8 cellular contexts compared by ENCODE assay signal in genomic region chr2:54680397-54681032, GRCh38. TPM values are rescaled to one million over a fixed set of nuclear protein-coding genes. Genes with fewer than 3 reads are reported as not detected.
DNase-seq lines count a peak whose midpoint lies in the region; ATAC-seq and TF ChIP-seq lines count a peak whose summit lies in the region.

No MANE protein-coding gene starts in this region.

- POLR2A ChIA-PET in PC-3 (lab: Charles Lee; ENCODE audit: unreplicated experiment): no interaction called here

- no peaks in the 10 kb centered on the region for H3K27me3 ChIP-seq in PC-3 (ENCODE audit: low read length)
- no peaks in the 10 kb centered on the region for H3K27me3 ChIP-seq in tibial artery

- no peaks in the 10 kb centered on the region for H3K79me2 ChIP-seq in PC-3 (ENCODE audit: low read length)

- CTCF ChIA-PET in PC-3 (lab: Charles Lee): interaction anchor here (1.1 kb wide), 1 partner anchor 15 kb away, joined by 6 read pairs; no protein-coding TSS in a partner anchor

- no peaks in the 10 kb centered on the region for H3F3A ChIP-seq in PC-3 (ENCODE audit: low read length, unreplicated experiment)

- no peaks in the 10 kb centered on the region for H3K36me3 ChIP-seq in PC-3 (ENCODE audit: low read depth, low read length)
- no peaks in the 10 kb centered on the region for H3K36me3 ChIP-seq in tibial artery

- no TSS peak for BruUV-seq in PC-3 (replicated peaks; lab: Mats Ljungman, UMichigan)

- H3K9me3 ChIP-seq in PC-3 (ENCODE audit: low read length) (no peaks in the 10 kb centered on the region), tibial artery (no peaks in the 10 kb centered on the region)

- H3K9me2 ChIP-seq in PC-3 (replicated peaks; ENCODE audit: low read length): no peaks in the 10 kb centered on the region

- H3K9ac ChIP-seq in PC-3 (ENCODE audit: low read length): no peak overlapping the region

- H3K4me2 ChIP-seq in PC-3 (ENCODE audit: low read length): peak overlapping the region; percentile 44

- H3K27ac ChIP-seq in PC-3 (ENCODE audit: low read length) (no peak overlapping the region), tibial artery (no peak overlapping the region)

- 0 out of 2 replicates have a peak overlapping the region, but pooled peaks have one; percentile 25 for H2AFZ ChIP-seq in PC-3 (ENCODE audit: low read length)

- peak; percentile 78 for ATAC-seq in GM18909 (IDR thresholded peaks at IDR 0.05; ENCODE audit: poor library complexity, unreplicated experiment)
- ATAC-seq in HG02623 (IDR thresholded peaks at IDR 0.05; ENCODE audit: unreplicated experiment): peak; percentile 73
- ATAC-seq in PC-3: peak; percentile 42
- no peak for ATAC-seq in omental fat pad (ENCODE audit: low FRiP score)

- TF ChIP-seq CTCF in PC-3 (conservative IDR thresholded peaks at IDR 0.05; ENCODE audit: low read depth, low read length) (no peak), omental fat pad (IDR thresholded peaks at IDR 0.05) (no peak), tibial artery (IDR thresholded peaks at IDR 0.05) (no peak)

- intact Hi-C loops in PC-3 (cut with micrococcal nuclease): no loop called here
- intact Hi-C loops in tibial artery (cut with DNase I; ENCODE audit: low total_unique reads): no loop called here

- DNase-seq in PC-3: peak; percentile 46
- peak; percentile 67 for DNase-seq in kidney tubule cell (ENCODE audit: low spot score)
- DNase-seq in omental fat pad (ENCODE audit: low spot score): no peak
- DNase-seq in amniotic stem cell (lab: John Stamatoyannopoulos, UW): no peak
- DNase-seq in middle frontal gyrus (ENCODE audit: extremely low spot score, low spot score): no peak
- no peak for DNase-seq in tibial artery

- no peaks in the 10 kb centered on the region for H4K20me1 ChIP-seq in PC-3 (ENCODE audit: low read length)

- H3K4me3 ChIP-seq in PC-3 (ENCODE audit: low read length) (peak overlapping the region; percentile 19; the same call in 1 of the 2 replicates), tibial artery (no peak overlapping the region)

- peaks cover 7% of the 10 kb centered on the region; the same call in 1 of the 2 replicates for H3K4me1 ChIP-seq in PC-3 (ENCODE audit: insufficient read depth, low read length)
- no peaks in the 10 kb centered on the region for H3K4me1 ChIP-seq in tibial artery

RNA-seq across cellular contexts. Expression of gene EML6, which starts 42.9 kb away (rescaled TPM):
- 5.3 and 15.7 TPM in 2 replicates for total RNA-seq in PC-3 (2014; rRNA removed)
- 1 to 10 TPM in 3 of 4 donors, under 1 TPM in 1; 0.63 to 9.0 (median 1.2) TPM for total RNA-seq in omental fat pad

Comparison
In these comparisons a context has a peak if more than half of its experiments do, and no peak if none do; other contexts are left out.
1. DNase-seq: peak in PC-3 (single experiment) and kidney tubule cell (single experiment); none in omental fat pad (single experiment), amniotic stem cell (single experiment), middle frontal gyrus (single experiment) and tibial artery (0 of 2).